Comparison of ENCODE assay signal across 8 cellular contexts in genomic region chr3:143977326-143978262, GRCh38. TPM values are rescaled to one million over a fixed set of nuclear protein-coding genes. Genes with fewer than 3 reads are reported as not detected.
DNase-seq lines count a peak whose midpoint lies in the region; ATAC-seq and TF ChIP-seq lines count a peak whose summit lies in the region.

No MANE protein-coding gene starts in this region.

- H3K27ac Mint-ChIP-seq in nephron progenitor cell: peak overlapping the region; percentile 29

- H3K27me3 Mint-ChIP-seq in nephron progenitor cell (ENCODE audit: low read depth, poor library complexity): peaks cover 6% of the 10 kb centered on the region

- peaks cover 37% of the 10 kb centered on the region for H3K4me1 Mint-ChIP-seq in nephron progenitor cell

- H3K4me1 ChIP-seq in left ventricle myocardium inferior (peaks cover 50% of the 10 kb centered on the region), adrenal gland (replicated peaks in 1 of 2) (peaks cover 7 to 36% of the 10 kb centered on the region in 2 donors)

- H3K27ac ChIP-seq in left ventricle myocardium inferior (replicated peaks) (peak overlapping the region; percentile 47), angular gyrus (ENCODE audit: low read depth, low read length) (peak overlapping the region; percentile 24), adrenal gland (peak overlapping the region in 1 of 5 donors; percentile 32)

- peaks cover 29% of the 10 kb centered on the region for H3K9me3 Mint-ChIP-seq in nephron progenitor cell

- H3K9me3 ChIP-seq in left ventricle myocardium inferior (replicated peaks) (no peaks in the 10 kb centered on the region), adrenal gland (replicated peaks in 1 of 3) (no peaks in the 10 kb centered on the region)

- intact Hi-C loops in left ventricle myocardium inferior (cut with micrococcal nuclease): no loop called here
- intact Hi-C loops in Right ventricle myocardium superior (cut with DNase I): no loop called here
- intact Hi-C loops in adrenal gland (cut with DNase I): no loop called here

- H3K36me3 ChIP-seq in left ventricle myocardium inferior (no peaks in the 10 kb centered on the region), adrenal gland (replicated peaks in 1 of 2) (no peaks in the 10 kb centered on the region)

- TF ChIP-seq CTCF in left ventricle myocardium inferior (IDR thresholded peaks at IDR 0.05; ENCODE audit: borderline replicate concordance): no peak
- TF ChIP-seq CTCF in nephron progenitor cell (IDR thresholded peaks at IDR 0.05): no peak
- TF ChIP-seq CTCF in adrenal gland (IDR thresholded peaks at IDR 0.05): no peak

- WGBS in adrenal gland, 4 donors: 62 to 74% (median 68%) methylated on average over 4 of the region's 4 CpGs

- H3K4me3 Mint-ChIP-seq in nephron progenitor cell: peak overlapping the region; percentile 32

- ATAC-seq in Right ventricle myocardium superior (ENCODE audit: poor library complexity): no peak
- ATAC-seq in HG03175 (IDR thresholded peaks at IDR 0.05; ENCODE audit: unreplicated experiment): peak; percentile 46

- H3K27me3 ChIP-seq in left ventricle myocardium inferior (ENCODE audit: low read depth): no peaks in the 10 kb centered on the region
- H3K27me3 ChIP-seq in adrenal gland: no peaks in the 10 kb centered on the region

- TF ChIP-seq POLR2A in adrenal gland (IDR thresholded peaks at IDR 0.05): no peak

- H3K36me3 Mint-ChIP-seq in nephron progenitor cell (ENCODE audit: low read depth): peaks cover 40% of the 10 kb centered on the region

- DNase-seq in left ventricle myocardium inferior (no peak), Right ventricle myocardium superior (no peak), nephron progenitor cell (no peak), adrenal gland (no peak), NCI-H2081 (lab: John Stamatoyannopoulos, UW) (no peak)
- DNase-seq in effector CD8-positive, alpha-beta T cell (lab: John Stamatoyannopoulos, UW): no peak

- H3K4me3 ChIP-seq in left ventricle myocardium inferior: peak overlapping the region; percentile 20
- no peak overlapping the region for H3K4me3 ChIP-seq in adrenal gland

RNA-seq across cellular contexts. Expression of gene DIPK2A, which starts 6.0 kb away (rescaled TPM):
- total RNA-seq in left ventricle myocardium inferior: 8.4 TPM
- 5.9 TPM for total RNA-seq in Right ventricle myocardium superior
- total RNA-seq in adrenal gland: 10 to 100 TPM; 11.8 to 35.5 (median 20.4) TPM
- 10 to 100 TPM in 1 of 3 donors, 1 to 10 TPM in 2; 2.5 to 19.3 (median 2.9) TPM for polyA plus RNA-seq in adrenal gland
